Comparison of ENCODE assay signal across 1 cellular context in genomic region chr20:63216041-63216848, GRCh38.
TF ChIP-seq lines count a peak whose summit lies in the region.

YTHDF1 (minus strand) TSS chr20:63216131; CDS start chr20:63215892, 239 bp downstream.

TF ChIP-seq in GM12878, 131 proteins besides CTCF, POLR2A, EP300 and RAD21 (continued from another document):
- no peak for TF ChIP-seq BCLAF1 (IDR thresholded peaks at IDR 0.05)
- TF ChIP-seq ZBED1 (IDR thresholded peaks at IDR 0.05; ENCODE audit: borderline replicate concordance), result no peak
- no peak for TF ChIP-seq EED (IDR thresholded peaks at IDR 0.05; ENCODE audit: low read depth)
- no peak for TF ChIP-seq RBBP5 (conservative IDR thresholded peaks at IDR 0.05)
- TF ChIP-seq ZBTB4 (CRISPR knock-in tag; IDR thresholded peaks at IDR 0.05), result no peak
- TF ChIP-seq NR2F1 (conservative IDR thresholded peaks at IDR 0.05), result peak; percentile 52; the same call in 1 of the 2 replicates
- no peak for TF ChIP-seq MEF2A (IDR thresholded peaks at IDR 0.05; ENCODE audit: insufficient read depth, low read depth, low read length)
- TF ChIP-seq SREBF2 (IDR thresholded peaks at IDR 0.05; ENCODE audit: low read length), result peak; percentile 83
- TF ChIP-seq ZBTB33 (IDR thresholded peaks at IDR 0.05), result no peak
- TF ChIP-seq NBN (IDR thresholded peaks at IDR 0.05), result peak; percentile 54; the same call in 1 of the 2 replicates
- peak; percentile 88 for TF ChIP-seq RELA (IDR thresholded peaks at IDR 0.05; ENCODE audit: borderline replicate concordance, partially characterized antibody)
- TF ChIP-seq TARDBP (IDR thresholded peaks at IDR 0.05; ENCODE audit: borderline replicate concordance), result no peak
- TF ChIP-seq MTA3 (IDR thresholded peaks at IDR 0.05; ENCODE audit: borderline replicate concordance, low read length), result no peak
